In genomic region chr21:46323227-46323709, GRCh38 we compare ENCODE assay signal across 1 cellular context.
TF ChIP-seq lines count a peak whose summit lies in the region.

No MANE protein-coding gene starts in this region.

TF ChIP-seq in HEK293, 187 proteins besides CTCF, POLR2A, EP300 and RAD21 (continued from another document and continues in another):
- TF ChIP-seq ZNF518A (tag by site-specific recombination; conservative IDR thresholded peaks at IDR 0.05; ENCODE audit: low read depth), result no peak
- no peak for TF ChIP-seq ZBTB26 (tag by site-specific recombination; optimal IDR thresholded peaks at IDR 0.05)
- TF ChIP-seq ZNF266 (tag by site-specific recombination; IDR thresholded peaks at IDR 0.05; ENCODE audit: low read depth), result 0 out of 2 replicates have a peak, but pooled peaks have one; percentile 44
- TF ChIP-seq GFI1B (tag by site-specific recombination; IDR thresholded peaks at IDR 0.05), result 0 out of 2 replicates have a peak, but pooled peaks have one; percentile 1
- TF ChIP-seq ZSCAN5A (tag by site-specific recombination; IDR thresholded peaks at IDR 0.05), result peak; percentile 77; the same call in 1 of the 2 replicates
- TF ChIP-seq ZBTB21 (tag by site-specific recombination; IDR thresholded peaks at IDR 0.05), result 0 out of 2 replicates have a peak, but pooled peaks have one; percentile 44
- TF ChIP-seq ZNF26 (tag by site-specific recombination; IDR thresholded peaks at IDR 0.05), result no peak
- TF ChIP-seq ZNF639 (tag by site-specific recombination; IDR thresholded peaks at IDR 0.05), result peak; percentile 75
- TF ChIP-seq OSR2 (tag by site-specific recombination; IDR thresholded peaks at IDR 0.05), result no peak
- TF ChIP-seq ZNF623 (tag by site-specific recombination; IDR thresholded peaks at IDR 0.05), result 0 out of 2 replicates have a peak, but pooled peaks have one; percentile 18
- no peak for TF ChIP-seq ZNF221 (tag by site-specific recombination; IDR thresholded peaks at IDR 0.05; ENCODE audit: borderline replicate concordance)
- no peak for TF ChIP-seq ZNF514 (tag by site-specific recombination; IDR thresholded peaks at IDR 0.05)
- no peak for TF ChIP-seq ZNF16 (tag by site-specific recombination; IDR thresholded peaks at IDR 0.05; ENCODE audit: low read depth)
- TF ChIP-seq ZXDB (tag by site-specific recombination; IDR thresholded peaks at IDR 0.05), result no peak
- TF ChIP-seq REPIN1 (tag by site-specific recombination; IDR thresholded peaks at IDR 0.05; ENCODE audit: low read depth), result peak; percentile 76; the same call in 1 of the 2 replicates
- no peak for TF ChIP-seq ZNF398 (tag by site-specific recombination; IDR thresholded peaks at IDR 0.05)
- TF ChIP-seq ZNF692 (tag by site-specific recombination; IDR thresholded peaks at IDR 0.05), result peak; percentile 9
- no peak for TF ChIP-seq ZNF24 (tag by site-specific recombination; IDR thresholded peaks at IDR 0.05)
- TF ChIP-seq ZNF362 (tag by site-specific recombination; IDR thresholded peaks at IDR 0.05), result no peak
- TF ChIP-seq ZNF747 (tag by site-specific recombination; IDR thresholded peaks at IDR 0.05), result no peak
- peak; percentile 45; the same call in 1 of the 2 replicates for TF ChIP-seq ZNF391 (tag by site-specific recombination; IDR thresholded peaks at IDR 0.05; ENCODE audit: borderline replicate concordance, low read depth)
- TF ChIP-seq ZBTB7A (tag by site-specific recombination; IDR thresholded peaks at IDR 0.05; ENCODE audit: low read depth), result 0 out of 2 replicates have a peak, but pooled peaks have one; percentile 11
- TF ChIP-seq ZNF157 (tag by site-specific recombination; IDR thresholded peaks at IDR 0.05), result no peak
- TF ChIP-seq ZFHX2 (tag by site-specific recombination; conservative IDR thresholded peaks at IDR 0.05), result no peak
- 0 out of 2 replicates have a peak, but pooled peaks have one; percentile 18 for TF ChIP-seq ZNF121 (tag by site-specific recombination; IDR thresholded peaks at IDR 0.05)
- no peak for TF ChIP-seq AEBP2 (tag by site-specific recombination; IDR thresholded peaks at IDR 0.05; ENCODE audit: borderline replicate concordance)
- TF ChIP-seq OVOL3 (tag by site-specific recombination; IDR thresholded peaks at IDR 0.05), result no peak
- TF ChIP-seq GLI2 (tag by site-specific recombination; IDR thresholded peaks at IDR 0.05; ENCODE audit: borderline replicate concordance, low read depth), result no peak
- peak; percentile 88; the same call in 1 of the 2 replicates for TF ChIP-seq ZBTB48 (tag by site-specific recombination; IDR thresholded peaks at IDR 0.05)
- no peak for TF ChIP-seq ZNF426 (tag by site-specific recombination; IDR thresholded peaks at IDR 0.05)
- TF ChIP-seq ZNF169 (tag by site-specific recombination; IDR thresholded peaks at IDR 0.05), result no peak
- no peak for TF ChIP-seq ZNF837 (tag by site-specific recombination; IDR thresholded peaks at IDR 0.05)
- TF ChIP-seq KLF1 (tag by site-specific recombination; IDR thresholded peaks at IDR 0.05), result no peak
- TF ChIP-seq KLF7 (tag by site-specific recombination; IDR thresholded peaks at IDR 0.05; ENCODE audit: borderline replicate concordance), result no peak
- TF ChIP-seq ZNF449 (tag by site-specific recombination; IDR thresholded peaks at IDR 0.05), result no peak
- TF ChIP-seq SP3 (tag by site-specific recombination; IDR thresholded peaks at IDR 0.05), result no peak
- no peak for TF ChIP-seq ZNF112 (tag by site-specific recombination; IDR thresholded peaks at IDR 0.05)
- no peak for TF ChIP-seq ZNF211 (tag by site-specific recombination; IDR thresholded peaks at IDR 0.05; ENCODE audit: low read depth)
- TF ChIP-seq ZSCAN23 (tag by site-specific recombination; IDR thresholded peaks at IDR 0.05), result 0 out of 2 replicates have a peak, but pooled peaks have one; percentile 73
- TF ChIP-seq ZNF704 (tag by site-specific recombination; IDR thresholded peaks at IDR 0.05), result no peak
- TF ChIP-seq ZNF394 (tag by site-specific recombination; IDR thresholded peaks at IDR 0.05; ENCODE audit: borderline replicate concordance), result peak; percentile 19; the same call in 1 of the 2 replicates
- no peak for TF ChIP-seq ZNF629 (tag by site-specific recombination; IDR thresholded peaks at IDR 0.05)
